19 cellular contexts compared by ENCODE assay signal in the genomic region with DNA sequence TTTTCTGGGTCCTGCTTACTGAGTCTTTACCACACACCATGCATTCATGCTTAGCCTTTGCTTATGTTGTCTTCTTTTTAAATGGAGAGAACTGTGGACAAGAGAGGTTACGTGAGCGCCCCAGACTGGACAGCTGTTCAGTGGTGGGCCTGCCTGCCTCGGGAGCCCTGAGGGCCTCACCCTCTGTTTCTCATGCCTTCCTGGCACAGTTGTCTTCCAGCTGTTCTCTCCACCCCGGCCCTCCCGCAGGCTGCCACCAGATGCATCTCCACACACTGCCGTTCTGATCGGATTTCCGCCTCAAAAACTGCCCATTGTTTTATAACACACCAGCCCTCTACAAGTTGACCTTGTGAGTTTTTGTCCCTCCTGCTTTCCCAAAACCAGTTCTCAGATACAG.
DNase-seq lines count a peak whose midpoint lies in the region; ATAC-seq, FAIRE-seq and TF ChIP-seq lines count a peak whose summit lies in the region.
"Had no signal": no experiment of that assay in that cellular context is flagged by ENCODE, and none has a peak within 500 bp of the region (broad histone marks: within the 10 kb centered on the region; RNA-seq: fewer than 3 reads in every experiment).

No MANE protein-coding gene starts in this region.

- WGBS in psoas muscle, 3 donors, result 47 to 62% (median 49%) methylated on average over 8 of the region's 8 CpGs
- 97% methylated on average over 8 of the region's 8 CpGs for WGBS in HepG2 (ENCODE audit: low lambda C conversion rate)

- H3K36me3 ChIP-seq in psoas muscle (ENCODE audit: insufficient read depth in 1 of 2, low read depth in 1 of 2), result no peaks in the 10 kb centered on the region
- H3K36me3 ChIP-seq in HepG2 (replicated peaks in 1 of 2; ENCODE audit: control insufficient read depth in 1 of 2, insufficient read depth in 2 of 2, low read length in 2 of 2), result peaks cover 0 to 9% of the 10 kb centered on the region in 2 experiments; a peak in 2 of 5 replicates

- TF ChIP-seq CTCF in glutamatergic neuron (IDR thresholded peaks at IDR 0.05; ENCODE audit: partially characterized antibody, unreplicated experiment) (no peak), psoas muscle (IDR thresholded peaks at IDR 0.05) (no peak), HepG2 (CRISPR knock-in tag; IDR thresholded peaks at IDR 0.05) (no peak)

- H3K27ac ChIP-seq in psoas muscle (peak overlapping the region; percentile 61), HepG2 (ENCODE audit: extremely low read length, insufficient read depth, low read length) (no peak overlapping the region)
- H3K27ac ChIP-seq: HL-60, PC-9 had no signal

- DNase-seq in G401 (ENCODE audit: low spot score), result peak; percentile 33
- DNase-seq in HTR-8/SVneo (ENCODE audit: insufficient read length, low spot score), result no peak
- no peak for DNase-seq in glutamatergic neuron
- DNase-seq in psoas muscle, result no peak
- DNase-seq in HepG2 (ENCODE audit: low spot score), result no peak
- no peak for DNase-seq in GDM1 (lab: John Stamatoyannopoulos, UW)
- DNase-seq: COR-L47, EL, H7, NCI-H1436, NCI-H2081, NCI-H510A, NCI-H82, PC-9, SK-N-SH had no signal

- H3K27me3 Mint-ChIP-seq in glutamatergic neuron (ENCODE audit: unreplicated experiment), result peaks cover 5% of the 10 kb centered on the region

- no peak for TF ChIP-seq EP300 in HepG2 (IDR thresholded peaks at IDR 0.05; ENCODE audit: low read depth in 2 of 2, low read length in 2 of 2)
- no peak for TF ChIP-seq EP300 in HepG2 (CRISPR knock-in tag; IDR thresholded peaks at IDR 0.05; ENCODE audit: borderline replicate concordance)

- no peak for TF ChIP-seq RAD21 in HepG2 (CRISPR knock-in tag; IDR thresholded peaks at IDR 0.05)

- H3K9me3 ChIP-seq in psoas muscle (no peaks in the 10 kb centered on the region), HepG2 (ENCODE audit: low read length) (no peaks in the 10 kb centered on the region)
- H3K9me3 ChIP-seq: SK-N-SH had no signal

- no peak overlapping the region for H3K27ac Mint-ChIP-seq in glutamatergic neuron (ENCODE audit: unreplicated experiment)

- H3K4me1 Mint-ChIP-seq in glutamatergic neuron (ENCODE audit: low read depth, unreplicated experiment), result peaks cover 20% of the 10 kb centered on the region

- H3K4me2 ChIP-seq in HepG2 (ENCODE audit: low read depth, low read length), result no peak overlapping the region
- H3K4me2 ChIP-seq: PC-9, SK-N-SH had no signal

- no peak overlapping the region for H2AFZ ChIP-seq in HepG2 (ENCODE audit: low read length)
- H2AFZ ChIP-seq: PC-9 had no signal

- H3K9me3 Mint-ChIP-seq in glutamatergic neuron (ENCODE audit: unreplicated experiment), result peaks cover 3% of the 10 kb centered on the region

- no peak for TF ChIP-seq POLR2A in HepG2 (IDR thresholded peaks at IDR 0.05; ENCODE audit: insufficient read depth in 1 of 2, low read depth in 2 of 2, low read length in 2 of 2)

- H3K9ac ChIP-seq in HepG2 (ENCODE audit: insufficient read depth, low read depth, low read length), result no peak overlapping the region
- H3K9ac ChIP-seq: SK-N-SH had no signal

- CTCF ChIA-PET in HepG2 (lab: Yijun Ruan, JAX; ENCODE audit: low intra/inter-chr PET ratio, low total read pairs), result no interaction called here

- H3K4me1 ChIP-seq in psoas muscle (peaks cover 52% of the 10 kb centered on the region), HepG2 (ENCODE audit: insufficient read depth, low read length) (peaks cover 59% of the 10 kb centered on the region)

- no peaks in the 10 kb centered on the region for H3K36me3 Mint-ChIP-seq in glutamatergic neuron (ENCODE audit: unreplicated experiment)

- no TSS peak for BruUV-seq in HepG2 (replicated peaks; lab: Mats Ljungman, UMichigan)

- FAIRE-seq in HTR-8/SVneo (lab: Jason Lieb, UNC) (peak; percentile 48), HepG2 (lab: Jason Lieb, UNC) (no peak)
- FAIRE-seq: K562 had no signal

- POLR2A ChIA-PET in HepG2 (lab: Yijun Ruan, JAX), result interaction anchor here (1.0 kb wide), 1 partner anchor 25 kb away, joined by 4 read pairs; no protein-coding TSS in a partner anchor

- H3K27me3 ChIP-seq in psoas muscle (ENCODE audit: insufficient read depth in 3 of 3, low read length in 2 of 3) (no peaks in the 10 kb centered on the region), HepG2 (ENCODE audit: control insufficient read depth in 1 of 2, insufficient read depth in 2 of 2, low read length in 2 of 2) (no peaks in the 10 kb centered on the region)

- H3K4me3 ChIP-seq in psoas muscle (no peak overlapping the region), HepG2 (replicated peaks in 1 of 3; ENCODE audit: insufficient read depth in 1 of 3, low read depth in 2 of 3, low read length in 3 of 3) (no peak overlapping the region)
- H3K4me3 ChIP-seq: K562, PC-9 had no signal

- in situ Hi-C loops in G401 (cut with HindIII; ENCODE audit: low sequenced_read_pairs) (no loop called here), HepG2 (cut with HindIII; ENCODE audit: extremely low pct_ligation_motif_present, low pct_unique_long_range_greater_than_20kb) (no loop called here)

- H4K20me1 ChIP-seq in HepG2 (ENCODE audit: insufficient read depth, low read length), result no peaks in the 10 kb centered on the region

- intact Hi-C loops in psoas muscle (cut with DNase I) (no loop called here), HepG2 (cut with micrococcal nuclease; ENCODE audit: unreplicated experiment) (no loop called here)

- H3K79me2 ChIP-seq in HepG2 (ENCODE audit: insufficient read depth, low read length), result peaks cover 10% of the 10 kb centered on the region

- peak overlapping the region; percentile 22 for H3K4me3 Mint-ChIP-seq in glutamatergic neuron (ENCODE audit: unreplicated experiment)

- ATAC-seq in psoas muscle (peak; percentile 34 to 52 (median 42)), HepG2 (no peak), GM21717 (IDR thresholded peaks at IDR 0.05; ENCODE audit: unreplicated experiment) (no peak), HG03039 (IDR thresholded peaks at IDR 0.05; ENCODE audit: unreplicated experiment) (no peak)
- ATAC-seq: K562 had no signal

TF ChIP-seq in HepG2, 621 proteins besides CTCF, POLR2A, EP300 and RAD21 (continues in another document):
- TF ChIP-seq WIZ (CRISPR knock-in tag; IDR thresholded peaks at IDR 0.05) (no peak), SMC3 (IDR thresholded peaks at IDR 0.05; ENCODE audit: low read length) (no peak), REPIN1 (CRISPR knock-in tag; IDR thresholded peaks at IDR 0.05; ENCODE audit: borderline replicate concordance, low read depth) (no peak), ZBTB3 (CRISPR knock-in tag; IDR thresholded peaks at IDR 0.05; ENCODE audit: borderline replicate concordance, low read depth) (no peak), ZFP82 (CRISPR knock-in tag; IDR thresholded peaks at IDR 0.05; ENCODE audit: borderline replicate concordance) (no peak), XRCC5 (optimal IDR thresholded peaks at IDR 0.05; ENCODE audit: low read length) (no peak), ASH2L (IDR thresholded peaks at IDR 0.05; ENCODE audit: insufficient read length, low read depth, low read length) (no peak), ZNF678 (CRISPR knock-in tag; IDR thresholded peaks at IDR 0.05) (no peak), GZF1 (CRISPR knock-in tag; IDR thresholded peaks at IDR 0.05) (no peak), ZKSCAN5 (CRISPR knock-in tag; IDR thresholded peaks at IDR 0.05) (no peak), ZNF605 (CRISPR knock-in tag; IDR thresholded peaks at IDR 0.05) (no peak)
- TF ChIP-seq, protein P1, sequence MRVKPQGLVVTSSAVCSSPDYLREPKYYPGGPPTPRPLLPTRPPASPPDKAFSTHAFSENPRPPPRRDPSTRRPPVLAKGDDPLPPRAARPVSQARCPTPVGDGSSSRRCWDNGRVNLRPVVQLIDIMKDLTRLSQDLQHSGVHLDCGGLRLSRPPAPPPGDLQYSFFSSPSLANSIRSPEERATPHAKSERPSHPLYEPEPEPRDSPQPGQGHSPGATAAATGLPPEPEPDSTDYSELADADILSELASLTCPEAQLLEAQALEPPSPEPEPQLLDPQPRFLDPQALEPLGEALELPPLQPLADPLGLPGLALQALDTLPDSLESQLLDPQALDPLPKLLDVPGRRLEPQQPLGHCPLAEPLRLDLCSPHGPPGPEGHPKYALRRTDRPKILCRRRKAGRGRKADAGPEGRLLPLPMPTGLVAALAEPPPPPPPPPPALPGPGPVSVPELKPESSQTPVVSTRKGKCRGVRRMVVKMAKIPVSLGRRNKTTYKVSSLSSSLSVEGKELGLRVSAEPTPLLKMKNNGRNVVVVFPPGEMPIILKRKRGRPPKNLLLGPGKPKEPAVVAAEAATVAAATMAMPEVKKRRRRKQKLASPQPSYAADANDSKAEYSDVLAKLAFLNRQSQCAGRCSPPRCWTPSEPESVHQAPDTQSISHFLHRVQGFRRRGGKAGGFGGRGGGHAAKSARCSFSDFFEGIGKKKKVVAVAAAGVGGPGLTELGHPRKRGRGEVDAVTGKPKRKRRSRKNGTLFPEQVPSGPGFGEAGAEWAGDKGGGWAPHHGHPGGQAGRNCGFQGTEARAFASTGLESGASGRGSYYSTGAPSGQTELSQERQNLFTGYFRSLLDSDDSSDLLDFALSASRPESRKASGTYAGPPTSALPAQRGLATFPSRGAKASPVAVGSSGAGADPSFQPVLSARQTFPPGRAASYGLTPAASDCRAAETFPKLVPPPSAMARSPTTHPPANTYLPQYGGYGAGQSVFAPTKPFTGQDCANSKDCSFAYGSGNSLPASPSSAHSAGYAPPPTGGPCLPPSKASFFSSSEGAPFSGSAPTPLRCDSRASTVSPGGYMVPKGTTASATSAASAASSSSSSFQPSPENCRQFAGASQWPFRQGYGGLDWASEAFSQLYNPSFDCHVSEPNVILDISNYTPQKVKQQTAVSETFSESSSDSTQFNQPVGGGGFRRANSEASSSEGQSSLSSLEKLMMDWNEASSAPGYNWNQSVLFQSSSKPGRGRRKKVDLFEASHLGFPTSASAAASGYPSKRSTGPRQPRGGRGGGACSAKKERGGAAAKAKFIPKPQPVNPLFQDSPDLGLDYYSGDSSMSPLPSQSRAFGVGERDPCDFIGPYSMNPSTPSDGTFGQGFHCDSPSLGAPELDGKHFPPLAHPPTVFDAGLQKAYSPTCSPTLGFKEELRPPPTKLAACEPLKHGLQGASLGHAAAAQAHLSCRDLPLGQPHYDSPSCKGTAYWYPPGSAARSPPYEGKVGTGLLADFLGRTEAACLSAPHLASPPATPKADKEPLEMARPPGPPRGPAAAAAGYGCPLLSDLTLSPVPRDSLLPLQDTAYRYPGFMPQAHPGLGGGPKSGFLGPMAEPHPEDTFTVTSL (CRISPR knock-in tag; IDR thresholded peaks at IDR 0.05; ENCODE audit: borderline replicate concordance), result no peak

Comparison
In these comparisons a context has a peak if more than half of its experiments do, and no peak if none do; other contexts are left out.
1. ATAC-seq: peak in psoas muscle (4 of 4); none in HepG2 (single experiment), GM21717 (single experiment) and HG03039 (single experiment).